Comparison of ENCODE assay signal across 10 cellular contexts in genomic region chr12:115451151-115451784, GRCh38.
A peak's percentile ranks its signal among the peaks of the same experiment; 100 is the strongest.
DNase-seq lines count a peak whose midpoint lies in the region; TF ChIP-seq lines count a peak whose summit lies in the region.
"Had no signal": no experiment of that assay in that cellular context is flagged by ENCODE, and none has a peak within 500 bp of the region (broad histone marks: within the 10 kb centered on the region; RNA-seq: fewer than 3 reads in every experiment).

No MANE protein-coding gene starts in this region.

- peaks cover 13% of the 10 kb centered on the region for H3K27me3 ChIP-seq in adipocyte (replicated peaks; ENCODE audit: control insufficient read depth, insufficient read depth, low read length)
- peaks cover 38% of the 10 kb centered on the region for H3K27me3 ChIP-seq in iPS-20b (ENCODE audit: insufficient read depth, low read length)
- H3K27me3 ChIP-seq in stomach: peaks cover 0 to 19% (median 0%) of the 10 kb centered on the region in 3 donors
- H3K27me3 ChIP-seq: testis had no signal

- intact Hi-C loops in stomach (cut with DNase I; ENCODE audit: low total_unique reads): no loop called here

- peak overlapping the region; percentile 63 for H3K4me3 ChIP-seq in adipocyte (ENCODE audit: low read length)
- H3K4me3 ChIP-seq in iPS-20b (ENCODE audit: low read length): peak overlapping the region; percentile 76
- peak overlapping the region; percentile 35 to 39 (median 36) for H3K4me3 ChIP-seq in stomach

- 49 to 60% (median 57%) methylated on average over 10 to 12 of the region's 12 CpGs for WGBS in stomach, 5 donors

- no peak overlapping the region for H3K27ac ChIP-seq in iPS-20b (ENCODE audit: low read length)
- H3K27ac ChIP-seq in stomach: peak overlapping the region in 1 of 5 donors; percentile 46
- H3K27ac ChIP-seq: testis had no signal

- no peak for TF ChIP-seq EP300 in stomach (IDR thresholded peaks at IDR 0.05)

- peak; percentile 69 for DNase-seq in DMS79 treated with DMSO at 0.1 percent for 48 hours (lab: John Stamatoyannopoulos, UW)
- no peak for DNase-seq in DMS79 (lab: John Stamatoyannopoulos, UW)
- no peak for DNase-seq in adipocyte (ENCODE audit: low read depth)
- no peak for DNase-seq in stomach
- no peak for DNase-seq in AG08395 (ENCODE audit: low spot score)
- no peak for DNase-seq in activated CD4-positive, CD25-positive, alpha-beta regulatory T cell treated with anti-CD3 and anti-CD28 coated beads, Interleukin-2, amount 50 U/mL, for 72 hours
- no peak for DNase-seq in cortex of kidney (lab: John Stamatoyannopoulos, UW)
- DNase-seq: activated naive CD4-positive, alpha-beta T cell had no signal

- H3K9me3 ChIP-seq in adipocyte (ENCODE audit: control insufficient read depth, low read length) (no peaks in the 10 kb centered on the region), iPS-20b (ENCODE audit: insufficient read depth, low read depth, low read length) (no peaks in the 10 kb centered on the region), stomach (no peaks in the 10 kb centered on the region)
- H3K9me3 ChIP-seq: testis had no signal

- peaks cover 2% of the 10 kb centered on the region for H3K4me1 ChIP-seq in adipocyte (ENCODE audit: control insufficient read depth, insufficient read depth, low read length)
- peaks cover 31% of the 10 kb centered on the region for H3K4me1 ChIP-seq in iPS-20b (ENCODE audit: insufficient read depth, low read length)
- peaks cover 0 to 15% (median 9%) of the 10 kb centered on the region in 4 donors for H3K4me1 ChIP-seq in stomach
- H3K4me1 ChIP-seq: testis had no signal

- no peak for TF ChIP-seq POLR2A in stomach (IDR thresholded peaks at IDR 0.05)

- H3K36me3 ChIP-seq in adipocyte (ENCODE audit: control insufficient read depth, insufficient read depth, low read length, severe bottlenecking) (no peaks in the 10 kb centered on the region), iPS-20b (ENCODE audit: insufficient read depth, low read depth, low read length) (no peaks in the 10 kb centered on the region), stomach (no peaks in the 10 kb centered on the region)

- TF ChIP-seq CTCF in stomach (IDR thresholded peaks at IDR 0.05): no peak

- H3K9ac ChIP-seq in adipocyte (ENCODE audit: low read length) (no peak overlapping the region), iPS-20b (ENCODE audit: low read depth, low read length) (peak overlapping the region; percentile 46; the same call in 1 of the 2 replicates)
